ENCODE assay signal across 8 cellular contexts in the genomic region with DNA sequence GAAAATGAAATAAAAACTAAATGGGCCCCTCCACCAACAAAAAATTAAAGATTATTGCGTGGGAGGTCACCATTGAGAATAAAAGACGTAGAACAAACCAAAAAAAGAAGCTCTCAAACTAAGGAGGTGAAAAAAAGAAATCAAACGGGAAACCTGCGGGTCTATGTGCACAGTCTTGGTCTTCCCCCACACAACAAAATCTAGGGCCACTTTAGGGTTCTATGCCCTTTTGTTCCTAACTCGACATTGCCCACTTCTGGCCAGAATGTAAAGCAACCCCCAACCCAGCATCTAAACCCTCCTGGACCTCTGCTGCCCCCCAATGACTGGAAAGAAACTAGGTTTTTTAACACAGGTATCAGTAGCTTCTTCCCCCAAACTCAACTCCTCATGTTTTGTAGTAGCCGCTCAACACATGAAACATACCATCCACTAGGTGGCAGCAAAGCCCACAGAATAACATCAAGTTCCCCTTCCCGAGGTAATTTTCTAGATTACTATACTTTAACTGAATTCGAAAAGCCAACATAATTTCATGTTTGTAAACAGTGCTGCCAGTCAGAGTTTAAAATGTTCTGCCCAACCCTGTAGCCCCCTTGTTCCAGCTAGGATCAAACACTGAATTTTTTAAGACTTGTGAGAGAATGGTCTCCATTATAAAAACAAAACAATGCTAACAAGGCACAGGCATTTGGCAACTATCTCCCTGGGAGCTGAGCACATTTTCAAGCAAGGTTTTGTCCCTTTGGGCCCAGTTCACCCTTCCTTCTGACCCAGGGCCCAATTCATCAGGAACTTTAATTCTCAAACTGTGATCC. TPM values are rescaled to one million over a fixed set of nuclear protein-coding genes. Genes with fewer than 3 reads are reported as not detected.
DNase-seq lines count a peak whose midpoint lies in the region; ATAC-seq, FAIRE-seq and TF ChIP-seq lines count a peak whose summit lies in the region.

No MANE protein-coding gene starts in this region.

- WGBS in HUES64: 38% methylated on average over 8 of the region's 8 CpGs

- H3K36me3 ChIP-seq in HUES64 (ENCODE audit: insufficient read depth, low read length): peaks cover 71% of the 10 kb centered on the region
- H3K36me3 ChIP-seq in endothelial cell of umbilical vein (ENCODE audit: control insufficient read depth in 2 of 2, extremely low read depth in 1 of 2, insufficient read depth in 2 of 2, low read length in 2 of 2): peaks cover 9 to 17% of the 10 kb centered on the region in 2 experiments

- H3K9ac ChIP-seq in HUES64 (ENCODE audit: low read depth, low read length) (peak overlapping the region; percentile 8; the same call in 1 of the 2 replicates), endothelial cell of umbilical vein (replicated peaks; ENCODE audit: extremely low read depth, insufficient read depth, low read length) (no peak overlapping the region)

- no peaks in the 10 kb centered on the region for H3K9me1 ChIP-seq in endothelial cell of umbilical vein (replicated peaks; ENCODE audit: control insufficient read depth, extremely low read depth, insufficient read depth, low read length)

- peaks cover 40% of the 10 kb centered on the region for H3K79me2 ChIP-seq in endothelial cell of umbilical vein (ENCODE audit: control insufficient read depth, insufficient read depth, low read length)

- POLR2A ChIA-PET in endothelial cell of umbilical vein (lab: Charles Lee): interaction anchor here (0.5 to 1.3 kb wide), 4 partner anchors 8 to 268 kb away, joined by 3 to 4 read pairs (median 4); a partner anchor contains a TSS

- no peaks in the 10 kb centered on the region for H4K20me1 ChIP-seq in endothelial cell of umbilical vein (replicated peaks; ENCODE audit: control insufficient read depth, extremely low read depth, insufficient read depth, low read length)

- no TSS peak for BruUV-seq in endothelial cell of umbilical vein (replicated peaks; lab: Mats Ljungman, UMichigan)

- CTCF ChIA-PET in endothelial cell of umbilical vein (lab: Charles Lee): interaction anchor here (0.5 to 6.1 kb wide), 73 partner anchors 8 to 492 kb away, joined by 3 to 293 read pairs (median 5); a partner anchor contains a TSS

- H3K27me3 ChIP-seq in HUES64 (ENCODE audit: insufficient read depth, low read length) (no peaks in the 10 kb centered on the region), endothelial cell of umbilical vein (ENCODE audit: control insufficient read depth in 2 of 2, insufficient read depth in 2 of 2, low read length in 2 of 2) (no peaks in the 10 kb centered on the region)

- H3K4me2 ChIP-seq in endothelial cell of umbilical vein (ENCODE audit: insufficient read depth, low read length): no peak overlapping the region

- H3K4me1 ChIP-seq in HUES64 (ENCODE audit: insufficient read depth, low read length) (peaks cover 8% of the 10 kb centered on the region), endothelial cell of umbilical vein (ENCODE audit: control insufficient read depth, extremely low read depth, insufficient read depth, low read length) (peaks cover 40% of the 10 kb centered on the region)

- H3K4me3 ChIP-seq in HUES64 (ENCODE audit: low read length) (no peak overlapping the region), endothelial cell of umbilical vein (replicated peaks in 1 of 3; ENCODE audit: insufficient read depth in 1 of 3, low read depth in 1 of 3, low read length in 3 of 3) (no peak overlapping the region)

- TF ChIP-seq POLR2A in endothelial cell of umbilical vein (IDR thresholded peaks at IDR 0.05; ENCODE audit: low read depth, low read length): no peak

- peak; percentile 27 for DNase-seq in DMS53 treated with DMSO at 0.1 percent for 48 hours (lab: John Stamatoyannopoulos, UW; ENCODE audit: unreplicated experiment)
- DNase-seq in NOMO-1 treated with dmso at 0.1 percent for 144 hours (lab: John Stamatoyannopoulos, UW; ENCODE audit: unreplicated experiment): peak; percentile 69
- peak; percentile 70 to 83 for DNase-seq in activated CD8-positive, alpha-beta memory T cell treated with anti-CD3 and anti-CD28 coated beads for 4 hours (ENCODE audit: low read depth in 2 of 2)
- peak; percentile 83 for DNase-seq in endothelial cell of umbilical vein (ENCODE audit: low read depth, low spot score)
- DNase-seq in mucosa of gallbladder (ENCODE audit: low spot score): peak; percentile 92
- peak; percentile 78 for DNase-seq in stimulated activated naive CD8-positive, alpha-beta T cell treated with anti-CD3 and anti-CD28 coated beads, Interleukin-15, Interleukin-2, amounts not matched to agents 100 U/mL and 50 U/mL, for 24 hours

- no peak overlapping the region for H2AFZ ChIP-seq in endothelial cell of umbilical vein (ENCODE audit: low read depth, low read length)

- TF ChIP-seq CTCF in endothelial cell of umbilical vein (IDR thresholded peaks at IDR 0.05; ENCODE audit: extremely low read depth in 1 of 2, insufficient read depth in 1 of 2, low read depth in 1 of 2, low read length in 2 of 2): peak; percentile 55 to 63

- dilution Hi-C loops in endothelial cell of umbilical vein (cut with MboI; ENCODE audit: extremely low pct_ligation_motif_present, low sequenced_read_pairs): no loop called here

- H3K27ac ChIP-seq in HUES64 (ENCODE audit: low read depth, low read length): peak overlapping the region; percentile 79
- no peak overlapping the region for H3K27ac ChIP-seq in endothelial cell of umbilical vein (ENCODE audit: insufficient read depth, low read depth, low read length)

- FAIRE-seq in endothelial cell of umbilical vein (lab: Jason Lieb, UNC): peak; percentile 72

- H3K9me3 ChIP-seq in HUES64 (ENCODE audit: insufficient read depth, low read depth, low read length) (no peaks in the 10 kb centered on the region), endothelial cell of umbilical vein (replicated peaks; ENCODE audit: control insufficient read depth, insufficient read depth, low read length) (no peaks in the 10 kb centered on the region)

- peak; percentile 55 for ATAC-seq in GM21528 (IDR thresholded peaks at IDR 0.05; ENCODE audit: low FRiP score, unreplicated experiment)
- peak; percentile 85 for ATAC-seq in stimulated activated naive CD8-positive, alpha-beta T cell treated with anti-CD3 and anti-CD28 coated beads, Interleukin-15, Interleukin-2, amounts not matched to agents 100 U/mL and 50 U/mL, for 24 hours

- intact Hi-C loops in endothelial cell of umbilical vein (cut with micrococcal nuclease): loop anchor here (1.0 to 5.0 kb wide), 8 partner anchors 19 to 283 kb away; a partner anchor contains a TSS

TF ChIP-seq in endothelial cell of umbilical vein, 7 proteins besides CTCF, POLR2A, EP300 and RAD21:
- TF ChIP-seq MYC (IDR thresholded peaks at IDR 0.05; ENCODE audit: low read depth, low read length): no peak
- no peak for TF ChIP-seq EZH2 (IDR thresholded peaks at IDR 0.05; ENCODE audit: borderline replicate concordance, low read depth, low read length, severe bottlenecking)
- no peak for TF ChIP-seq JUN (IDR thresholded peaks at IDR 0.05; ENCODE audit: borderline replicate concordance, insufficient read depth, insufficient read length, low read depth)
- no peak for TF ChIP-seq FOS (IDR thresholded peaks at IDR 0.05; ENCODE audit: borderline replicate concordance, insufficient read depth, low read length)
- no peak for TF ChIP-seq GATA2 (IDR thresholded peaks at IDR 0.05; ENCODE audit: insufficient read depth, insufficient read length, low read depth, low read length)
- TF ChIP-seq, protein P1, sequence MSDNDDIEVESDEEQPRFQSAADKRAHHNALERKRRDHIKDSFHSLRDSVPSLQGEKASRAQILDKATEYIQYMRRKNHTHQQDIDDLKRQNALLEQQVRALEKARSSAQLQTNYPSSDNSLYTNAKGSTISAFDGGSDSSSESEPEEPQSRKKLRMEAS (IDR thresholded peaks at IDR 0.05; ENCODE audit: insufficient read depth, insufficient read length): no peak
- no peak for TF ChIP-seq POLR2AphosphoS5 (IDR thresholded peaks at IDR 0.05; ENCODE audit: insufficient read depth, low read depth, low read length)

RNA-seq across cellular contexts. Expression of a gene that starts 18.7 kb away (rescaled TPM):
- 144 TPM for polyA plus RNA-seq in HUES64 (2013, experiment 1 of 2)
- polyA plus RNA-seq in HUES64 (2013, experiment 2 of 2): 172 TPM
- total RNA-seq in endothelial cell of umbilical vein (299 and 304 TPM in 2 replicates), mucosa of gallbladder (235 TPM)
- polyA plus RNA-seq in endothelial cell of umbilical vein: 1,220 and 1,227 TPM in 2 replicates
- 702 and 733 TPM in 2 replicates for polyA plus RNA-seq in endothelial cell of umbilical vein (2011; cell fraction: cytosol; rRNA removed)
- polyA plus RNA-seq in endothelial cell of umbilical vein (2011; cell fraction: nucleus; rRNA removed): 214 and 235 TPM in 2 replicates
- polyA plus RNA-seq in endothelial cell of umbilical vein (2012): 355 and 418 TPM in 2 replicates
- polyA minus RNA-seq in endothelial cell of umbilical vein: 446 and 484 TPM in 2 replicates
- polyA minus RNA-seq in endothelial cell of umbilical vein (2011; cell fraction: cytosol; rRNA and poly(A)+ RNA removed): 77.6 TPM
- polyA minus RNA-seq in endothelial cell of umbilical vein (2011; cell fraction: nucleus; rRNA and poly(A)+ RNA removed): 62.2 and 65.6 TPM in 2 replicates

RNA-seq across cellular contexts. Expression of a gene that starts 27.8 kb away (rescaled TPM):
- 12.9 TPM for polyA plus RNA-seq in HUES64 (2013, experiment 1 of 2)
- polyA plus RNA-seq in HUES64 (2013, experiment 2 of 2): 12.2 TPM
- 22.4 and 34.8 TPM in 2 replicates for total RNA-seq in endothelial cell of umbilical vein
- 45.5 and 50.7 TPM in 2 replicates for polyA plus RNA-seq in endothelial cell of umbilical vein
- 38.4 and 40.3 TPM in 2 replicates for polyA plus RNA-seq in endothelial cell of umbilical vein (2011; cell fraction: cytosol; rRNA removed)
- 29.8 and 32.5 TPM in 2 replicates for polyA plus RNA-seq in endothelial cell of umbilical vein (2011; cell fraction: nucleus; rRNA removed)
- 19.0 and 22.3 TPM in 2 replicates for polyA plus RNA-seq in endothelial cell of umbilical vein (2012)
- polyA minus RNA-seq in endothelial cell of umbilical vein: 37.4 and 42.0 TPM in 2 replicates
- polyA minus RNA-seq in endothelial cell of umbilical vein (2011; cell fraction: cytosol; rRNA and poly(A)+ RNA removed): 13.6 TPM
- 22.1 and 23.2 TPM in 2 replicates for polyA minus RNA-seq in endothelial cell of umbilical vein (2011; cell fraction: nucleus; rRNA and poly(A)+ RNA removed)
- total RNA-seq in mucosa of gallbladder: 77.2 TPM

Comparison
In these comparisons a context has a peak if more than half of its experiments do, and no peak if none do; other contexts are left out.
1. DNase-seq: peak in every context shown above with its lines; median percentile 92 in mucosa of gallbladder; 83 in endothelial cell of umbilical vein; 78 in stimulated activated naive CD8-positive, alpha-beta T cell treated with anti-CD3 and anti-CD28 coated beads, Interleukin-15, Interleukin-2, amounts not matched to agents 100 U/mL and 50 U/mL, for 24 hours; 76 in activated CD8-positive, alpha-beta memory T cell treated with anti-CD3 and anti-CD28 coated beads for 4 hours; 69 in NOMO-1 treated with dmso at 0.1 percent for 144 hours; 27 in DMS53 treated with DMSO at 0.1 percent for 48 hours.